ENCODE assay signal across 8 cellular contexts in genomic region chr14:39430762-39431415, GRCh38.
DNase-seq lines count a peak whose midpoint lies in the region; ATAC-seq and TF ChIP-seq lines count a peak whose summit lies in the region.

No MANE protein-coding gene starts in this region.

- TF ChIP-seq CTCF in AG10803 (conservative IDR thresholded peaks at IDR 0.05; ENCODE audit: low read length), result no peak

- H3K4me3 ChIP-seq in AG10803 (ENCODE audit: low read length), result peak overlapping the region; percentile 91

- H3K27ac ChIP-seq in caudate nucleus (ENCODE audit: low read depth, low read length), result peak overlapping the region; percentile 100

- DNase-seq in AG10803 (ENCODE audit: low read depth), result peak; percentile 12
- DNase-seq in NOMO-1 (lab: John Stamatoyannopoulos, UW; ENCODE audit: unreplicated experiment in 2 of 2), result peak; percentile 27 to 39
- peak in 8 of 61 donors; percentile 5 to 57 (median 26) for DNase-seq in caudate nucleus (lab: John Stamatoyannopoulos, UW)
- DNase-seq in midbrain (lab: John Stamatoyannopoulos, UW), result peak; percentile 9
- DNase-seq in activated gamma-delta T cell (lab: John Stamatoyannopoulos, UW), result no peak

- ATAC-seq in GM19438 (IDR thresholded peaks at IDR 0.05; ENCODE audit: low read depth, unreplicated experiment) (peak; percentile 0), HG03354 (IDR thresholded peaks at IDR 0.05; ENCODE audit: poor library complexity, severe bottlenecking, unreplicated experiment) (no peak), HG03378 (IDR thresholded peaks at IDR 0.05; ENCODE audit: unreplicated experiment) (no peak)
